17 cellular contexts compared by ENCODE assay signal in the genomic region with DNA sequence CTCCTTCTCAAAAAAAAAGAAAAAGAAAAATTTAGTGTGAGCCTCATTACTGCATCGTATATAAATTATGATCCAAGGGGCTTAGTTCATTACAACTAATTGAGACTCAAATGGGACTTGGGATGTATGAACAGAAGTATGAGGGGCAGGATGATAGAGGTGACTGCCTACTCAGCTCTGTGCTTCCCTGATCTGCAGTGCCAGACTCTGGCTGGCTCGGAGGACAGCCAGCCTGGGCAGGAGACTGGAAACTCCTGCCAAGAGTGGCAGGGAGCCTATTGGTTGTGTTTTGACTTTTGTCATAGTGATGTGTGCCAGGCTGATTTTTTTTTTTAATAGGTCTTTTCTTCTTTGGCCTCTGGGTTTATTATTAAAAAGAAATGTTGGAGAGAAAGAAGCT.
DNase-seq lines count a peak whose midpoint lies in the region; ATAC-seq, FAIRE-seq and TF ChIP-seq lines count a peak whose summit lies in the region.
"Had no signal": no experiment of that assay in that cellular context is flagged by ENCODE, and none has a peak within 500 bp of the region (broad histone marks: within the 10 kb centered on the region; RNA-seq: fewer than 3 reads in every experiment).

No MANE protein-coding gene starts in this region.

- peak; percentile 94 for DNase-seq in G401 (ENCODE audit: low spot score)
- DNase-seq in adrenal gland: peak; percentile 39 to 73 (median 61)
- no peak for DNase-seq in left cardiac atrium
- peak; percentile 88 for DNase-seq in putamen (ENCODE audit: low spot score)
- DNase-seq in BE2C: no peak
- no peak for DNase-seq in cortex of kidney (lab: John Stamatoyannopoulos, UW)
- no peak for DNase-seq in GM12891 (ENCODE audit: insufficient read length, low spot score)
- DNase-seq: activated CD4-positive, alpha-beta T cell treated with anti-CD3 and anti-CD28 coated beads for 1 hour; activated naive CD8-positive, alpha-beta T cell treated with anti-CD3 and anti-CD28 coated beads for 36 hours; activated T-cell treated with anti-CD3 and anti-CD28 coated beads for 4 hours; MV-4-11; NCI-H2227 treated with DMSO at 0.1 percent for 48 hours; OCI-M1; stimulated activated CD4-positive, alpha-beta T cell treated with anti-CD3 and anti-CD28 coated beads, Interleukin-1b, Interleukin-23, amount 100 ng/mL, for 48 hours; T-cell had no signal

- no peak overlapping the region for H3K27ac ChIP-seq in adrenal gland

- no peak overlapping the region for H3K4me3 ChIP-seq in adrenal gland
- no peak overlapping the region for H3K4me3 ChIP-seq in BE2C (ENCODE audit: low read depth, low read length)

- H3K27me3 ChIP-seq in adrenal gland: no peaks in the 10 kb centered on the region
- H3K27me3 ChIP-seq in BE2C: no peaks in the 10 kb centered on the region

- FAIRE-seq in GM12891 (lab: Jason Lieb, UNC): no peak
- FAIRE-seq: GM12892 had no signal

- ATAC-seq in left cardiac atrium (peak; percentile 68 to 91), GM18907 (IDR thresholded peaks at IDR 0.05; ENCODE audit: unreplicated experiment) (no peak)
- ATAC-seq: T-cell had no signal

- TF ChIP-seq CTCF in adrenal gland (IDR thresholded peaks at IDR 0.05) (no peak), BE2C (IDR thresholded peaks at IDR 0.05; ENCODE audit: low read depth, low read length) (no peak)

- no peaks in the 10 kb centered on the region for H3K4me1 ChIP-seq in adrenal gland (replicated peaks in 1 of 2)
- H3K4me1 ChIP-seq in BE2C: no peaks in the 10 kb centered on the region

- TF ChIP-seq POLR2A in adrenal gland (IDR thresholded peaks at IDR 0.05) (no peak), GM12891 (IDR thresholded peaks at IDR 0.05; ENCODE audit: low read depth, low read length) (no peak)

- no peaks in the 10 kb centered on the region for H3K9me3 ChIP-seq in adrenal gland (replicated peaks in 1 of 3)
- no peaks in the 10 kb centered on the region for H3K9me3 ChIP-seq in BE2C

- WGBS in adrenal gland, 4 donors: 60 to 73% (median 69%) methylated on average over 2 of the region's 2 CpGs

- intact Hi-C loops in adrenal gland (cut with DNase I) (loop anchor here in 1 of 2 donors (5.0 kb wide), 1 partner anchor 38 kb away; no protein-coding TSS in a partner anchor), left cardiac atrium (cut with DNase I) (no loop called here)

- in situ Hi-C loops in G401 (cut with HindIII; ENCODE audit: low sequenced_read_pairs): no loop called here

- H3K36me3 ChIP-seq in adrenal gland (replicated peaks in 1 of 2) (peaks cover 0 to 11% of the 10 kb centered on the region in 2 donors), BE2C (no peaks in the 10 kb centered on the region)

TF ChIP-seq in GM12891, 5 proteins besides CTCF, POLR2A, EP300 and RAD21:
- no peak for TF ChIP-seq POU2F2 (IDR thresholded peaks at IDR 0.05; ENCODE audit: low read depth, low read length)
- TF ChIP-seq POLR2AphosphoS5 (IDR thresholded peaks at IDR 0.05; ENCODE audit: low read depth, low read length): no peak
- no peak for TF ChIP-seq PAX5 (IDR thresholded peaks at IDR 0.05; ENCODE audit: insufficient read depth, low read length, severe bottlenecking)
- TF ChIP-seq SPI1 (IDR thresholded peaks at IDR 0.05; ENCODE audit: low read depth, low read length): no peak
- TF ChIP-seq TAF1 (IDR thresholded peaks at IDR 0.05; ENCODE audit: low read depth, low read length): no peak

Comparison
In these comparisons a context has a peak if more than half of its experiments do, and no peak if none do; other contexts are left out.
1. DNase-seq: peak in G401 (single experiment), adrenal gland (7 of 7) and putamen (single experiment); none in left cardiac atrium (single experiment), BE2C (single experiment), cortex of kidney (single experiment) and GM12891 (single experiment).